In the genomic region with DNA sequence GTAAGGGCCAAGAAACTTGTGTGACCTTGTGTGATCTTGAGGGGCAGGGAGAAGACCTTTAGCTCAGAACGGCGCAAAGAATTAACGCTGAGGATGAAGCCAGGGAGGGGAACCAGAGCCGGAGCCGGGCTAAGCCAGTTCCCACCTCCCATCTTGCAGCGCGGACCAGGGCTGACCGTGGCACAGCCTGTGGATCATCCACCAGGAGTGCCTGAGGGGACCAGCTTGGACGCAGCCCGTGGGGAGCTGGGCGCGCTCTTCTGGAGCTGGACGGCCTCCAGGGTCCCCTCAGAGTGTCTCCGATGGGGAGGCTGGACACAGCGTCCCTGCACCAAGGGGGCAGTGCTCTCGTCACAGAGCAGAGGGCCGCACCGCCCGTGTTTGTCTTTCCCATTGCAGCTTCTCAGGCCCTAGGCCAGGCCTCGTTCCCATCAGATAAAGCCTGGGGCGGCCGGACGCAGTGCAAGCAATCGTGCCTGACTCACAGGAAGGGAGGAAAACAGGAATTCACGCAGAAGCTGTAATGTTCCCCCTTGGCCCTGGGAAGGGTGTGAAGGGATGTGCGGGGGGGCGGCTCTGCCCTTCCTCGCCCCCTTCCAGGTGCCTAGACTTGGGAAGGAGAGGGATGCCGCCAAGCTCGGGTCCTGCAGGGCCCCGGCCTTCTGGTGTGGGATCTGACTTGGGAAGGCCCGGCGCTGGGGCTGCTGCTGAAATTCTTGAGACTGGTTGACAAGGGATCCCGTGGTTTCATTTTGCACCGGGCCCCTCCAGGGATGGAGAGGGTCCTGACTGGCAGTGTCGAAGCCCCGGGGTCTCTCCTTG, we compare ENCODE assay signal across 1 cellular context.
TF ChIP-seq lines count a peak whose summit lies in the region.
"Not testable (repeated sequence)": the region's sequence is repeated elsewhere in the genome, so short reads cannot be mapped to it uniquely, and the experiment has no call there.

No MANE protein-coding gene starts in this region.

TF ChIP-seq in K562, 482 proteins besides CTCF, POLR2A, EP300 and RAD21 (continues in another document):
- TF ChIP-seq CREM (IDR thresholded peaks at IDR 0.05; ENCODE audit: low read depth) (0 out of 2 replicates have a peak, but pooled peaks have one; percentile 20), ZFX (CRISPR knock-in tag; IDR thresholded peaks at IDR 0.05) (peak; percentile 91), GATAD2A (IDR thresholded peaks at IDR 0.05) (peak; percentile 29; the same call in 1 of the 2 replicates), MAZ (CRISPR knock-in tag; conservative IDR thresholded peaks at IDR 0.05 in 1 of 2, IDR thresholded peaks at IDR 0.05 in 1 of 2) (peak; percentile 6 to 54; a peak in 1 of 4 replicates), ZNF76 (CRISPR knock-in tag; IDR thresholded peaks at IDR 0.05; ENCODE audit: borderline replicate concordance) (0 out of 2 replicates have a peak, but pooled peaks have one; percentile 62), ETV5 (CRISPR knock-in tag; IDR thresholded peaks at IDR 0.05; ENCODE audit: low read depth) (0 out of 2 replicates have a peak, but pooled peaks have one; percentile 26), ZNF175 (CRISPR knock-in tag; IDR thresholded peaks at IDR 0.05; ENCODE audit: low read depth) (peak; percentile 35; the same call in 1 of the 2 replicates), NR2C1 (tag; IDR thresholded peaks at IDR 0.05) (peak; percentile 19; the same call in 1 of the 2 replicates), CBFA2T3 (IDR thresholded peaks at IDR 0.05) (peak; percentile 21; the same call in 1 of the 2 replicates), DMBX1 (CRISPR knock-in tag; IDR thresholded peaks at IDR 0.05; ENCODE audit: borderline replicate concordance) (peak; percentile 38), CXXC5 (CRISPR knock-in tag; IDR thresholded peaks at IDR 0.05) (peak; percentile 85), NFRKB (IDR thresholded peaks at IDR 0.05; ENCODE audit: low read depth) (peak; percentile 67), ETV1 (tag; conservative IDR thresholded peaks at IDR 0.05; ENCODE audit: low read depth) (peak; percentile 84), ESRRA (IDR thresholded peaks at IDR 0.05; ENCODE audit: borderline replicate concordance, low read depth) (peak; percentile 70; the same call in 1 of the 2 replicates), NR2C2 (tag; IDR thresholded peaks at IDR 0.05) (peak; percentile 44), PHF8 (IDR thresholded peaks at IDR 0.05; ENCODE audit: borderline replicate concordance, low read length) (peak; percentile 36; the same call in 1 of the 2 replicates), DPF2 (IDR thresholded peaks at IDR 0.05) (peak; percentile 67; the same call in 1 of the 2 replicates)
- TF ChIP-seq, protein P1, sequence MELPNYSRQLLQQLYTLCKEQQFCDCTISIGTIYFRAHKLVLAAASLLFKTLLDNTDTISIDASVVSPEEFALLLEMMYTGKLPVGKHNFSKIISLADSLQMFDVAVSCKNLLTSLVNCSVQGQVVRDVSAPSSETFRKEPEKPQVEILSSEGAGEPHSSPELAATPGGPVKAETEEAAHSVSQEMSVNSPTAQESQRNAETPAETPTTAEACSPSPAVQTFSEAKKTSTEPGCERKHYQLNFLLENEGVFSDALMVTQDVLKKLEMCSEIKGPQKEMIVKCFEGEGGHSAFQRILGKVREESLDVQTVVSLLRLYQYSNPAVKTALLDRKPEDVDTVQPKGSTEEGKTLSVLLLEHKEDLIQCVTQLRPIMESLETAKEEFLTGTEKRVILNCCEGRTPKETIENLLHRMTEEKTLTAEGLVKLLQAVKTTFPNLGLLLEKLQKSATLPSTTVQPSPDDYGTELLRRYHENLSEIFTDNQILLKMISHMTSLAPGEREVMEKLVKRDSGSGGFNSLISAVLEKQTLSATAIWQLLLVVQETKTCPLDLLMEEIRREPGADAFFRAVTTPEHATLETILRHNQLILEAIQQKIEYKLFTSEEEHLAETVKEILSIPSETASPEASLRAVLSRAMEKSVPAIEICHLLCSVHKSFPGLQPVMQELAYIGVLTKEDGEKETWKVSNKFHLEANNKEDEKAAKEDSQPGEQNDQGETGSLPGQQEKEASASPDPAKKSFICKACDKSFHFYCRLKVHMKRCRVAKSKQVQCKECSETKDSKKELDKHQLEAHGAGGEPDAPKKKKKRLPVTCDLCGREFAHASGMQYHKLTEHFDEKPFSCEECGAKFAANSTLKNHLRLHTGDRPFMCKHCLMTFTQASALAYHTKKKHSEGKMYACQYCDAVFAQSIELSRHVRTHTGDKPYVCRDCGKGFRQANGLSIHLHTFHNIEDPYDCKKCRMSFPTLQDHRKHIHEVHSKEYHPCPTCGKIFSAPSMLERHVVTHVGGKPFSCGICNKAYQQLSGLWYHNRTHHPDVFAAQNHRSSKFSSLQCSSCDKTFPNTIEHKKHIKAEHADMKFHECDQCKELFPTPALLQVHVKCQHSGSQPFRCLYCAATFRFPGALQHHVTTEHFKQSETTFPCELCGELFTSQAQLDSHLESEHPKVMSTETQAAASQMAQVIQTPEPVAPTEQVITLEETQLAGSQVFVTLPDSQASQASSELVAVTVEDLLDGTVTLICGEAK (IDR thresholded peaks at IDR 0.05): 0 out of 2 replicates have a peak, but pooled peaks have one; percentile 21
- TF ChIP-seq, protein P1 (CRISPR knock-in tag; IDR thresholded peaks at IDR 0.05): not testable (repeated sequence)
- not testable (repeated sequence) for TF ChIP-seq NR2C1 (IDR thresholded peaks at IDR 0.05); NR2C2 (CRISPR knock-in tag; IDR thresholded peaks at IDR 0.05)
- TF ChIP-seq, protein P2, sequence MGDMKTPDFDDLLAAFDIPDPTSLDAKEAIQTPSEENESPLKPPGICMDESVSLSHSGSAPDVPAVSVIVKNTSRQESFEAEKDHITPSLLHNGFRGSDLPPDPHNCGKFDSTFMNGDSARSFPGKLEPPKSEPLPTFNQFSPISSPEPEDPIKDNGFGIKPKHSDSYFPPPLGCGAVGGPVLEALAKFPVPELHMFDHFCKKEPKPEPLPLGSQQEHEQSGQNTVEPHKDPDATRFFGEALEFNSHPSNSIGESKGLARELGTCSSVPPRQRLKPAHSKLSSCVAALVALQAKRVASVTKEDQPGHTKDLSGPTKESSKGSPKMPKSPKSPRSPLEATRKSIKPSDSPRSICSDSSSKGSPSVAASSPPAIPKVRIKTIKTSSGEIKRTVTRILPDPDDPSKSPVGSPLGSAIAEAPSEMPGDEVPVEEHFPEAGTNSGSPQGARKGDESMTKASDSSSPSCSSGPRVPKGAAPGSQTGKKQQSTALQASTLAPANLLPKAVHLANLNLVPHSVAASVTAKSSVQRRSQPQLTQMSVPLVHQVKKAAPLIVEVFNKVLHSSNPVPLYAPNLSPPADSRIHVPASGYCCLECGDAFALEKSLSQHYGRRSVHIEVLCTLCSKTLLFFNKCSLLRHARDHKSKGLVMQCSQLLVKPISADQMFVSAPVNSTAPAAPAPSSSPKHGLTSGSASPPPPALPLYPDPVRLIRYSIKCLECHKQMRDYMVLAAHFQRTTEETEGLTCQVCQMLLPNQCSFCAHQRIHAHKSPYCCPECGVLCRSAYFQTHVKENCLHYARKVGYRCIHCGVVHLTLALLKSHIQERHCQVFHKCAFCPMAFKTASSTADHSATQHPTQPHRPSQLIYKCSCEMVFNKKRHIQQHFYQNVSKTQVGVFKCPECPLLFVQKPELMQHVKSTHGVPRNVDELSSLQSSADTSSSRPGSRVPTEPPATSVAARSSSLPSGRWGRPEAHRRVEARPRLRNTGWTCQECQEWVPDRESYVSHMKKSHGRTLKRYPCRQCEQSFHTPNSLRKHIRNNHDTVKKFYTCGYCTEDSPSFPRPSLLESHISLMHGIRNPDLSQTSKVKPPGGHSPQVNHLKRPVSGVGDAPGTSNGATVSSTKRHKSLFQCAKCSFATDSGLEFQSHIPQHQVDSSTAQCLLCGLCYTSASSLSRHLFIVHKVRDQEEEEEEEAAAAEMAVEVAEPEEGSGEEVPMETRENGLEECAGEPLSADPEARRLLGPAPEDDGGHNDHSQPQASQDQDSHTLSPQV (IDR thresholded peaks at IDR 0.05): peak; percentile 52; the same call in 1 of the 2 replicates
- TF ChIP-seq, protein P3, sequence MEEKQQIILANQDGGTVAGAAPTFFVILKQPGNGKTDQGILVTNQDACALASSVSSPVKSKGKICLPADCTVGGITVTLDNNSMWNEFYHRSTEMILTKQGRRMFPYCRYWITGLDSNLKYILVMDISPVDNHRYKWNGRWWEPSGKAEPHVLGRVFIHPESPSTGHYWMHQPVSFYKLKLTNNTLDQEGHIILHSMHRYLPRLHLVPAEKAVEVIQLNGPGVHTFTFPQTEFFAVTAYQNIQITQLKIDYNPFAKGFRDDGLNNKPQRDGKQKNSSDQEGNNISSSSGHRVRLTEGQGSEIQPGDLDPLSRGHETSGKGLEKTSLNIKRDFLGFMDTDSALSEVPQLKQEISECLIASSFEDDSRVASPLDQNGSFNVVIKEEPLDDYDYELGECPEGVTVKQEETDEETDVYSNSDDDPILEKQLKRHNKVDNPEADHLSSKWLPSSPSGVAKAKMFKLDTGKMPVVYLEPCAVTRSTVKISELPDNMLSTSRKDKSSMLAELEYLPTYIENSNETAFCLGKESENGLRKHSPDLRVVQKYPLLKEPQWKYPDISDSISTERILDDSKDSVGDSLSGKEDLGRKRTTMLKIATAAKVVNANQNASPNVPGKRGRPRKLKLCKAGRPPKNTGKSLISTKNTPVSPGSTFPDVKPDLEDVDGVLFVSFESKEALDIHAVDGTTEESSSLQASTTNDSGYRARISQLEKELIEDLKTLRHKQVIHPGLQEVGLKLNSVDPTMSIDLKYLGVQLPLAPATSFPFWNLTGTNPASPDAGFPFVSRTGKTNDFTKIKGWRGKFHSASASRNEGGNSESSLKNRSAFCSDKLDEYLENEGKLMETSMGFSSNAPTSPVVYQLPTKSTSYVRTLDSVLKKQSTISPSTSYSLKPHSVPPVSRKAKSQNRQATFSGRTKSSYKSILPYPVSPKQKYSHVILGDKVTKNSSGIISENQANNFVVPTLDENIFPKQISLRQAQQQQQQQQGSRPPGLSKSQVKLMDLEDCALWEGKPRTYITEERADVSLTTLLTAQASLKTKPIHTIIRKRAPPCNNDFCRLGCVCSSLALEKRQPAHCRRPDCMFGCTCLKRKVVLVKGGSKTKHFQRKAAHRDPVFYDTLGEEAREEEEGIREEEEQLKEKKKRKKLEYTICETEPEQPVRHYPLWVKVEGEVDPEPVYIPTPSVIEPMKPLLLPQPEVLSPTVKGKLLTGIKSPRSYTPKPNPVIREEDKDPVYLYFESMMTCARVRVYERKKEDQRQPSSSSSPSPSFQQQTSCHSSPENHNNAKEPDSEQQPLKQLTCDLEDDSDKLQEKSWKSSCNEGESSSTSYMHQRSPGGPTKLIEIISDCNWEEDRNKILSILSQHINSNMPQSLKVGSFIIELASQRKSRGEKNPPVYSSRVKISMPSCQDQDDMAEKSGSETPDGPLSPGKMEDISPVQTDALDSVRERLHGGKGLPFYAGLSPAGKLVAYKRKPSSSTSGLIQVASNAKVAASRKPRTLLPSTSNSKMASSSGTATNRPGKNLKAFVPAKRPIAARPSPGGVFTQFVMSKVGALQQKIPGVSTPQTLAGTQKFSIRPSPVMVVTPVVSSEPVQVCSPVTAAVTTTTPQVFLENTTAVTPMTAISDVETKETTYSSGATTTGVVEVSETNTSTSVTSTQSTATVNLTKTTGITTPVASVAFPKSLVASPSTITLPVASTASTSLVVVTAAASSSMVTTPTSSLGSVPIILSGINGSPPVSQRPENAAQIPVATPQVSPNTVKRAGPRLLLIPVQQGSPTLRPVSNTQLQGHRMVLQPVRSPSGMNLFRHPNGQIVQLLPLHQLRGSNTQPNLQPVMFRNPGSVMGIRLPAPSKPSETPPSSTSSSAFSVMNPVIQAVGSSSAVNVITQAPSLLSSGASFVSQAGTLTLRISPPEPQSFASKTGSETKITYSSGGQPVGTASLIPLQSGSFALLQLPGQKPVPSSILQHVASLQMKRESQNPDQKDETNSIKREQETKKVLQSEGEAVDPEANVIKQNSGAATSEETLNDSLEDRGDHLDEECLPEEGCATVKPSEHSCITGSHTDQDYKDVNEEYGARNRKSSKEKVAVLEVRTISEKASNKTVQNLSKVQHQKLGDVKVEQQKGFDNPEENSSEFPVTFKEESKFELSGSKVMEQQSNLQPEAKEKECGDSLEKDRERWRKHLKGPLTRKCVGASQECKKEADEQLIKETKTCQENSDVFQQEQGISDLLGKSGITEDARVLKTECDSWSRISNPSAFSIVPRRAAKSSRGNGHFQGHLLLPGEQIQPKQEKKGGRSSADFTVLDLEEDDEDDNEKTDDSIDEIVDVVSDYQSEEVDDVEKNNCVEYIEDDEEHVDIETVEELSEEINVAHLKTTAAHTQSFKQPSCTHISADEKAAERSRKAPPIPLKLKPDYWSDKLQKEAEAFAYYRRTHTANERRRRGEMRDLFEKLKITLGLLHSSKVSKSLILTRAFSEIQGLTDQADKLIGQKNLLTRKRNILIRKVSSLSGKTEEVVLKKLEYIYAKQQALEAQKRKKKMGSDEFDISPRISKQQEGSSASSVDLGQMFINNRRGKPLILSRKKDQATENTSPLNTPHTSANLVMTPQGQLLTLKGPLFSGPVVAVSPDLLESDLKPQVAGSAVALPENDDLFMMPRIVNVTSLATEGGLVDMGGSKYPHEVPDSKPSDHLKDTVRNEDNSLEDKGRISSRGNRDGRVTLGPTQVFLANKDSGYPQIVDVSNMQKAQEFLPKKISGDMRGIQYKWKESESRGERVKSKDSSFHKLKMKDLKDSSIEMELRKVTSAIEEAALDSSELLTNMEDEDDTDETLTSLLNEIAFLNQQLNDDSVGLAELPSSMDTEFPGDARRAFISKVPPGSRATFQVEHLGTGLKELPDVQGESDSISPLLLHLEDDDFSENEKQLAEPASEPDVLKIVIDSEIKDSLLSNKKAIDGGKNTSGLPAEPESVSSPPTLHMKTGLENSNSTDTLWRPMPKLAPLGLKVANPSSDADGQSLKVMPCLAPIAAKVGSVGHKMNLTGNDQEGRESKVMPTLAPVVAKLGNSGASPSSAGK (IDR thresholded peaks at IDR 0.05): peak; percentile 60
